8 cellular contexts compared by ENCODE assay signal in the genomic region with DNA sequence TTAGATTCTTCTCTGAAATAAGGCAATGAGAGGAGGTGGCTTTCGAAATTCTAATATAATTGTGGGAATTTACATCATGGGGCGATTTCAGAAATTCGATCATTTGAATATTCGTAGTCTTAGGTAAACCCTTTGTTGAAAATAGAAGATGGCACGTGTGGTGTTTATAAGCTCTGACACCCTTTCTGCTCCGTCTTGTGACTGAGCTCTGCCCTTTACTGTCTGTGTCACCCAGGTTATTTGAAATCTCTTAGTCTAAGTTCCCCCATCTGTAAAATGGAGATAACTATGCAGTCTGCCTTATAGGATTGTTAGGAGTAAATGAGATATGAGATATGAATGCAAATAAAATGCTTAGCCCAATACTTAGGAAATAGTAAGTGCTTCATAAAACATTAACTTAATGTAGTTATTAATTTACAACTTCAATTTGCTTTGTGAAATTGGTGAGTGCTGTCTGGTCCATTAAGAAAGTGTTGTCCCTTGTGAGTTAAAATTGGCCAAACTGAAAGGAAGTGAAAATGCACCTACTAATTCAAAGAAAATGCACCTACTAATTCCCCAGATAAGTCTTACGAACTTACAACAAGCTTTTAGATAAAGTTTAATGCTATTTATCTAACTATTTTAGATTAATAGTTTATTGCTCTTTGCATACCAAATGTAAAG. TPM values are rescaled to one million over a fixed set of nuclear protein-coding genes. Genes with fewer than 3 reads are reported as not detected.
DNase-seq lines count a peak whose midpoint lies in the region; ATAC-seq and TF ChIP-seq lines count a peak whose summit lies in the region.

No MANE protein-coding gene starts in this region.

- peak overlapping the region; percentile 89 to 100 (median 96); a peak in 19 of 22 replicates for H3K4me2 ChIP-seq in BLaER1 treated with 17β-estradiol and CSF1 and Interleukin-3, amounts not matched to agents 10 nM and 100 nM

- intact Hi-C loops in ascending aorta (cut with DNase I): loop anchor here (5.0 to 10.0 kb wide), 4 partner anchors 191 to 397 kb away; a partner anchor contains a TSS

- H4K20me1 ChIP-seq in BLaER1 treated with 17β-estradiol and CSF1 and Interleukin-3, amounts not matched to agents 10 nM and 100 nM: no peaks in the 10 kb centered on the region; a peak in 3 of 22 replicates

- no peak overlapping the region for H3K27ac ChIP-seq in BLaER1 treated with 17β-estradiol and CSF1 and Interleukin-3, amounts not matched to agents 10 nM and 100 nM
- H3K27ac ChIP-seq in ascending aorta (no peak overlapping the region), upper lobe of left lung (no peak overlapping the region)

- peak overlapping the region in 8 of 10 experiments; percentile 75 to 93 (median 83); a peak in 12 of 20 replicates for H3K4me3 ChIP-seq in BLaER1 treated with 17β-estradiol and CSF1 and Interleukin-3, amounts not matched to agents 10 nM and 100 nM
- H3K4me3 ChIP-seq in WI38 (ENCODE audit: low read depth, low read length) (peak overlapping the region; percentile 70), ascending aorta (peak overlapping the region in 1 of 2 donors; percentile 86), upper lobe of left lung (peak overlapping the region in 1 of 4 donors; percentile 76)

- H3K9me3 ChIP-seq in BLaER1 treated with 17β-estradiol and CSF1 and Interleukin-3, amounts not matched to agents 10 nM and 100 nM (replicated peaks in 1 of 11): no peaks in the 10 kb centered on the region
- H3K9me3 ChIP-seq in ascending aorta (no peaks in the 10 kb centered on the region), upper lobe of left lung (no peaks in the 10 kb centered on the region)

- H3K9ac ChIP-seq in BLaER1 treated with 17β-estradiol and CSF1 and Interleukin-3, amounts not matched to agents 10 nM and 100 nM: 0 out of 22 replicates have a peak overlapping the region, but pooled peaks of 1 of the 11 experiments have one; percentile 75

- TF ChIP-seq EP300 in upper lobe of left lung (IDR thresholded peaks at IDR 0.05): no peak

- no peaks in the 10 kb centered on the region for H3K36me3 ChIP-seq in BLaER1 treated with 17β-estradiol and CSF1 and Interleukin-3, amounts not matched to agents 10 nM and 100 nM
- H3K36me3 ChIP-seq in ascending aorta: no peaks in the 10 kb centered on the region
- no peaks in the 10 kb centered on the region for H3K36me3 ChIP-seq in upper lobe of left lung

- 64 to 75% methylated on average over 7 of the region's 7 CpGs for WGBS in upper lobe of left lung, 2 donors

- TF ChIP-seq CTCF in WI38 (IDR thresholded peaks at IDR 0.05; ENCODE audit: low read depth, low read length) (no peak), ascending aorta (IDR thresholded peaks at IDR 0.05) (no peak), upper lobe of left lung (IDR thresholded peaks at IDR 0.05) (no peak)

- DNase-seq in kidney tubule cell (ENCODE audit: low spot score) (peak; percentile 50), LoVo (ENCODE audit: low spot score) (no peak), ascending aorta (ENCODE audit: low spot score in 2 of 2) (no peak), upper lobe of left lung (no peak)

- ATAC-seq in GM21423 (IDR thresholded peaks at IDR 0.05; ENCODE audit: unreplicated experiment) (peak; percentile 28), HG02973 (IDR thresholded peaks at IDR 0.05; ENCODE audit: unreplicated experiment) (no peak), upper lobe of left lung (ENCODE audit: low FRiP score in 2 of 2) (no peak)

- peaks cover 0 to 42% (median 23%) of the 10 kb centered on the region in 10 experiments; a peak in 14 of 20 replicates for H3K4me1 ChIP-seq in BLaER1 treated with 17β-estradiol and CSF1 and Interleukin-3, amounts not matched to agents 10 nM and 100 nM
- H3K4me1 ChIP-seq in ascending aorta (peaks cover 0 to 18% of the 10 kb centered on the region in 2 donors), upper lobe of left lung (peaks cover 12 to 25% (median 23%) of the 10 kb centered on the region in 4 donors)

- peaks cover 27 to 63% (median 60%) of the 10 kb centered on the region in 11 experiments for H3K27me3 ChIP-seq in BLaER1 treated with 17β-estradiol and CSF1 and Interleukin-3, amounts not matched to agents 10 nM and 100 nM
- no peaks in the 10 kb centered on the region for H3K27me3 ChIP-seq in ascending aorta
- peaks cover 0 to 5% (median 0%) of the 10 kb centered on the region in 4 donors for H3K27me3 ChIP-seq in upper lobe of left lung

- no peak for TF ChIP-seq POLR2A in upper lobe of left lung (IDR thresholded peaks at IDR 0.05)

RNA-seq across cellular contexts. Expression of a gene that starts 1.6 kb away (rescaled TPM):
- total RNA-seq in ascending aorta: 5.6 TPM
- 1 to 10 TPM; 2.1 to 7.5 (median 3.1) TPM for total RNA-seq in upper lobe of left lung
